8 cellular contexts compared by ENCODE assay signal in genomic region chr1:24415910-24416665, GRCh38. TPM values are rescaled to one million over a fixed set of nuclear protein-coding genes. Genes with fewer than 3 reads are reported as not detected.
A peak's percentile ranks its signal among the peaks of the same experiment; 100 is the strongest.
DNase-seq lines count a peak whose midpoint lies in the region; TF ChIP-seq lines count a peak whose summit lies in the region.

No MANE protein-coding gene starts in this region.

- no peaks in the 10 kb centered on the region for H3K9me2 ChIP-seq in PC-9 (ENCODE audit: insufficient read depth)

- H4K20me1 ChIP-seq in H9 (ENCODE audit: control insufficient read depth, insufficient read depth, insufficient read length) (no peaks in the 10 kb centered on the region), PC-9 (ENCODE audit: insufficient read depth) (no peaks in the 10 kb centered on the region)

- H3K4me2 ChIP-seq in H9 (ENCODE audit: insufficient read depth, insufficient read length, low read length), result peak overlapping the region; percentile 76
- H3K4me2 ChIP-seq in PC-9, result peak overlapping the region; percentile 95

- no peaks in the 10 kb centered on the region for H3K36me3 ChIP-seq in PC-9 (ENCODE audit: low read depth)
- no peaks in the 10 kb centered on the region for H3K36me3 ChIP-seq in muscle layer of colon (ENCODE audit: insufficient read depth, low read length)

- peak overlapping the region; percentile 91 to 93 for H3K4me3 Mint-ChIP-seq in H9

- no peak overlapping the region for H4K8ac ChIP-seq in H9 (replicated peaks; ENCODE audit: insufficient read length, low read depth, low read length)

- peaks cover 3% of the 10 kb centered on the region for H3K27me3 Mint-ChIP-seq in H9 (ENCODE audit: low read depth)

- no peak overlapping the region for H3K56ac ChIP-seq in H9 (ENCODE audit: insufficient read length, low read depth, low read length)

- H3K27me3 ChIP-seq in H9 (ENCODE audit: insufficient read depth, low read length) (no peaks in the 10 kb centered on the region), PC-9 (ENCODE audit: insufficient read depth, low read depth) (no peaks in the 10 kb centered on the region), dorsolateral prefrontal cortex (no peaks in the 10 kb centered on the region), muscle layer of colon (ENCODE audit: control insufficient read depth in 1 of 2, insufficient read depth in 2 of 2, low read length in 2 of 2) (no peaks in the 10 kb centered on the region)

- H3K9me3 ChIP-seq in H9 (ENCODE audit: control insufficient read depth, low read depth, low read length), result no peaks in the 10 kb centered on the region
- H3K9me3 ChIP-seq in PC-9 (ENCODE audit: insufficient read depth, low read depth), result no peaks in the 10 kb centered on the region
- no peaks in the 10 kb centered on the region for H3K9me3 ChIP-seq in muscle layer of colon (ENCODE audit: low read length)

- H2AFZ ChIP-seq in H9 (ENCODE audit: low read length) (no peak overlapping the region), PC-9 (peak overlapping the region; percentile 94)

- H3K27ac ChIP-seq in H9 (ENCODE audit: insufficient read length, low read depth, low read length) (no peak overlapping the region), PC-9 (peak overlapping the region; percentile 64), dorsolateral prefrontal cortex (peak overlapping the region in 54 of 59 donors; percentile 6 to 90 (median 78)), muscle layer of colon (ENCODE audit: low read depth, low read length) (peak overlapping the region; percentile 70)

- DNase-seq in NCI-H1092 treated with DMSO at 0.1 percent for 48 hours (lab: John Stamatoyannopoulos, UW) (peak; percentile 74), NCI-H1092 (lab: John Stamatoyannopoulos, UW) (no peak), H9 (no peak), PC-9 (peak in 1 of 2 experiments; percentile 36), dorsolateral prefrontal cortex (peak in 2 of 10 donors; percentile 52 to 60), GM10266 (ENCODE audit: extremely low spot score) (no peak), iPS-NIHi11 (ENCODE audit: low spot score) (no peak)

- no peak overlapping the region for H2BK12ac ChIP-seq in H9 (ENCODE audit: insufficient read length, low read depth, low read length)

- peaks cover 22 to 33% of the 10 kb centered on the region in 2 experiments for H3K4me1 Mint-ChIP-seq in H9

- POLR2A ChIA-PET in PC-9 (lab: Charles Lee; ENCODE audit: unreplicated experiment), result interaction anchor here (0.5 to 0.7 kb wide), 4 partner anchors 87 to 1459 kb away, joined by 3 to 17 read pairs (median 4); partner anchors contain the start of genes PAQR7 and RCAN3

- no peaks in the 10 kb centered on the region for H3K79me2 ChIP-seq in H9 (ENCODE audit: insufficient read depth, low read length)
- H3K79me2 ChIP-seq in PC-9 (ENCODE audit: low read depth), result peaks cover 28% of the 10 kb centered on the region

- peaks cover 0 to 4% (median 3%) of the 10 kb centered on the region in 3 experiments; a peak in 4 of 7 replicates for H3K36me3 Mint-ChIP-seq in H9 (ENCODE audit: insufficient read depth in 1 of 3, low read depth in 3 of 3)

- H3K14ac ChIP-seq in H9 (ENCODE audit: insufficient read depth, low read length), result no peak overlapping the region

- no peak overlapping the region for H3K23ac ChIP-seq in H9 (ENCODE audit: insufficient read length, low read depth, low read length)

- no peak overlapping the region for H3T11ph ChIP-seq in H9 (ENCODE audit: low read length)

- intact Hi-C loops in PC-9 (cut with micrococcal nuclease; ENCODE audit: unreplicated experiment) (loop anchor here (1.0 to 10.0 kb wide), 5 partner anchors 86 to 421 kb away; partner anchors contain the start of genes RCAN3 and SRRM1), dorsolateral prefrontal cortex (cut with DNase I) (loop anchor here (5.0 to 10.0 kb wide), 3 partner anchors 86 to 226 kb away; partner anchors contain the start of genes RCAN3 (in 1 of the 2) and SRRM1 (in 1 of the 2))

- no peak overlapping the region for H3K9ac ChIP-seq in H9 (ENCODE audit: extremely low read depth, insufficient read length, low read length)
- H3K9ac ChIP-seq in muscle layer of colon (ENCODE audit: low read length), result peak overlapping the region; percentile 37

- CTCF ChIA-PET in PC-9 (lab: Charles Lee), result interaction anchor here (0.6 to 1.5 kb wide), 8 partner anchors 69 to 408 kb away, joined by 3 to 8 read pairs (median 5); no protein-coding TSS in a partner anchor

- H2BK15ac ChIP-seq in H9 (ENCODE audit: low read depth, low read length), result no peak overlapping the region

- H3K27ac Mint-ChIP-seq in H9, result peak overlapping the region; percentile 41 to 86 (median 77); a peak in 5 of 7 replicates

- peak overlapping the region; percentile 63 for H3K4me3 ChIP-seq in PC-9
- H3K4me3 ChIP-seq in dorsolateral prefrontal cortex, result peak overlapping the region; percentile 57 to 98 (median 78)
- H3K4me3 ChIP-seq in muscle layer of colon (ENCODE audit: low read depth in 1 of 2, low read length in 2 of 2), result peak overlapping the region; percentile 78 to 98

- no peak overlapping the region for H2BK120ac ChIP-seq in H9 (ENCODE audit: low read depth, low read length, poor library complexity, severe bottlenecking)

- H3K4ac ChIP-seq in H9 (ENCODE audit: low read depth, low read length), result no peak overlapping the region

- peaks cover 12% of the 10 kb centered on the region for H3K23me2 ChIP-seq in H9 (ENCODE audit: insufficient read length, low read depth, low read length, poor library complexity, severe bottlenecking)

- TF ChIP-seq CTCF in H9 (conservative IDR thresholded peaks at IDR 0.05) (no peak), PC-9 (conservative IDR thresholded peaks at IDR 0.05) (no peak), dorsolateral prefrontal cortex (IDR thresholded peaks at IDR 0.05 in 54 of 56, conservative IDR thresholded peaks at IDR 0.05 in 2 of 56; ENCODE audit: low read depth in 1 of 56, partially characterized antibody in 56 of 56) (no peak), GM10266 (IDR thresholded peaks at IDR 0.05; ENCODE audit: control insufficient read depth, insufficient read depth, low read depth, missing control alignments) (no peak)

- no peaks in the 10 kb centered on the region; a peak in 1 of 5 replicates for H3K9me3 Mint-ChIP-seq in H9

- no peak overlapping the region for H3K18ac ChIP-seq in H9 (ENCODE audit: insufficient read length, low read depth, low read length)

- no peak overlapping the region for H4K5ac ChIP-seq in H9 (ENCODE audit: insufficient read length, low read depth, low read length)

- no peak overlapping the region for H2BK5ac ChIP-seq in H9 (ENCODE audit: insufficient read length, low read length)

- no peak overlapping the region for H2AK5ac ChIP-seq in H9 (ENCODE audit: insufficient read length, low read length)

- no peak overlapping the region for H2BK20ac ChIP-seq in H9 (ENCODE audit: low read depth, low read length, poor library complexity, severe bottlenecking)

- no peaks in the 10 kb centered on the region for H3K79me1 ChIP-seq in H9 (ENCODE audit: insufficient read depth, low read depth, low read length, poor library complexity, severe bottlenecking)

- H3F3A ChIP-seq in PC-9 (ENCODE audit: insufficient read depth, low read depth), result peaks cover 21% of the 10 kb centered on the region; the same call in 1 of the 2 replicates

- BruUV-seq in PC-9 (replicated peaks; lab: Mats Ljungman, UMichigan), result TSS peak; percentile 23

- H3K4me1 ChIP-seq in H9 (ENCODE audit: insufficient read depth, low read length), result no peaks in the 10 kb centered on the region; the same call in 1 of the 2 replicates
- peaks cover 41% of the 10 kb centered on the region for H3K4me1 ChIP-seq in PC-9 (replicated peaks; ENCODE audit: insufficient read depth)
- peaks cover 24% of the 10 kb centered on the region for H3K4me1 ChIP-seq in muscle layer of colon (ENCODE audit: insufficient read depth, low read length)

- no peak overlapping the region for H4K91ac ChIP-seq in H9 (ENCODE audit: insufficient read length, low read depth, low read length)

- no CpG with 5 or more reads among the region's 35 CpGs for WGBS in H9 (ENCODE audit: extremely low coverage, insufficient read length, low lambda C conversion rate)

RNA-seq across cellular contexts. Expression of gene NIPAL3, which starts 0.5 kb away (rescaled TPM):
- 7.7 and 7.9 TPM in 2 replicates for total RNA-seq in H9 (2021)
- 34.7 and 42.0 TPM in 2 replicates for total RNA-seq in PC-9 (2021)
- total RNA-seq in dorsolateral prefrontal cortex, result 100 to 1,000 TPM in 69 of 120 experiments, 10 to 100 TPM in 51; 61.8 to 202 (median 104) TPM

RNA-seq across cellular contexts. Expression of gene STPG1, which starts 2.5 kb away (rescaled TPM):
- total RNA-seq in H9 (2021) (8.3 and 9.5 TPM in 2 replicates), PC-9 (2021) (8.3 and 11.4 TPM in 2 replicates), dorsolateral prefrontal cortex (10 to 100 TPM; 16.1 to 37.3 (median 24.7) TPM)
